Comparison of ENCODE assay signal across 8 cellular contexts in genomic region chr1:200669314-200670214, GRCh38. TPM values are rescaled to one million over a fixed set of nuclear protein-coding genes. Genes with fewer than 3 reads are reported as not detected.
DNase-seq lines count a peak whose midpoint lies in the region; ATAC-seq and TF ChIP-seq lines count a peak whose summit lies in the region.

Gene DDX59 (minus strand): TSS chr1:200669907. CDS start chr1:200666740, 3,167 bp downstream.

- H2AFZ ChIP-seq in mammary epithelial cell (ENCODE audit: low read depth, low read length) (peak within 1 kb of the TSS; percentile 65), smooth muscle cell (ENCODE audit: low read depth) (peak within 1 kb of the TSS; percentile 71)

- CTCF ChIA-PET in mammary epithelial cell (lab: Charles Lee; ENCODE audit: low non-redundant PET): interaction anchor here (0.6 to 0.9 kb wide), 2 partner anchors 11 to 47 kb away, joined by 3 to 5 read pairs; no protein-coding TSS in a partner anchor

- peaks cover 13% of the 10 kb centered on the region for H3F3A ChIP-seq in smooth muscle cell (ENCODE audit: low read depth)

- H3K27ac ChIP-seq in WERI-Rb-1 (peak within 1 kb of the TSS; percentile 99), mammary epithelial cell (ENCODE audit: insufficient read depth, low read depth, low read length) (peak within 1 kb of the TSS; percentile 97), smooth muscle cell (ENCODE audit: low read depth) (peak within 1 kb of the TSS; percentile 100)

- H3K4me3 ChIP-seq in WERI-Rb-1 (ENCODE audit: low read depth, low read length): peak within 1 kb of the TSS; percentile 98
- peak within 1 kb of the TSS; percentile 57 to 75 (median 61) for H3K4me3 ChIP-seq in mammary epithelial cell (replicated peaks in 1 of 3; ENCODE audit: insufficient read depth in 1 of 3, low read depth in 2 of 3, low read length in 3 of 3)
- peak within 1 kb of the TSS; percentile 84 for H3K4me3 ChIP-seq in smooth muscle cell

- in situ Hi-C loops in ACHN (cut with HindIII; ENCODE audit: low pct_ligation_motif_present, low pct_unique_long_range_greater_than_20kb, low sequenced_read_pairs): no loop called here
- in situ Hi-C loops in mammary epithelial cell (cut with MboI; ENCODE audit: low sequenced_read_pairs in 2 of 2): no loop called here

- peaks cover 30% of the 10 kb centered on the region for H3K79me2 ChIP-seq in mammary epithelial cell (ENCODE audit: insufficient read depth, low read length)
- peaks cover 26% of the 10 kb centered on the region for H3K79me2 ChIP-seq in smooth muscle cell (ENCODE audit: low read depth)

- H3K4me2 ChIP-seq in mammary epithelial cell (ENCODE audit: insufficient read depth, low read depth, low read length) (peak within 1 kb of the TSS; percentile 91), smooth muscle cell (peak within 1 kb of the TSS; percentile 99)

- H3K9ac ChIP-seq in mammary epithelial cell (ENCODE audit: insufficient read depth, low read length) (peak within 1 kb of the TSS; percentile 91), smooth muscle cell (ENCODE audit: low read depth) (peak within 1 kb of the TSS; percentile 100)

- peaks cover 41% of the 10 kb centered on the region for H3K4me1 ChIP-seq in mammary epithelial cell (ENCODE audit: insufficient read depth, low read length)
- H3K4me1 ChIP-seq in smooth muscle cell (ENCODE audit: low read depth): peaks cover 20% of the 10 kb centered on the region

- intact Hi-C loops in mammary epithelial cell (cut with micrococcal nuclease): loop anchor here (1.0 to 2.0 kb wide), 7 partner anchors 10 to 133 kb away; no protein-coding TSS in a partner anchor

- peaks cover 26% of the 10 kb centered on the region for H3K36me3 ChIP-seq in WERI-Rb-1
- peaks cover 2% of the 10 kb centered on the region for H3K36me3 ChIP-seq in mammary epithelial cell (ENCODE audit: insufficient read depth, low read length)
- H3K36me3 ChIP-seq in smooth muscle cell (ENCODE audit: low read depth): no peaks in the 10 kb centered on the region

- H4K20me1 ChIP-seq in mammary epithelial cell (ENCODE audit: insufficient read depth, low read length): no peaks in the 10 kb centered on the region
- no peaks in the 10 kb centered on the region for H4K20me1 ChIP-seq in smooth muscle cell (ENCODE audit: low read depth)

- WGBS in mammary epithelial cell (ENCODE audit: low coverage, missing lambda C conversion rate): 3% methylated on average over 24 of the region's 89 CpGs
- WGBS in smooth muscle cell (ENCODE audit: low lambda C conversion rate): 1% methylated on average over 68 of the region's 89 CpGs

- TF ChIP-seq CTCF in WERI-Rb-1 (IDR thresholded peaks at IDR 0.05; ENCODE audit: low read depth, low read length): no peak
- no peak for TF ChIP-seq CTCF in mammary epithelial cell (conservative IDR thresholded peaks at IDR 0.05 in 1 of 2, IDR thresholded peaks at IDR 0.05 in 1 of 2; ENCODE audit: extremely low read depth in 1 of 2, insufficient read depth in 1 of 2, low read depth in 1 of 2, low read length in 2 of 2)
- TF ChIP-seq CTCF in smooth muscle cell (IDR thresholded peaks at IDR 0.05; ENCODE audit: borderline replicate concordance, insufficient read depth, poor library complexity, severe bottlenecking): no peak

- ATAC-seq in GM18873 (IDR thresholded peaks at IDR 0.05; ENCODE audit: low FRiP score, unreplicated experiment) (peak; percentile 65), HG03139 (IDR thresholded peaks at IDR 0.05; ENCODE audit: unreplicated experiment) (peak; percentile 87)

- H3K9me3 ChIP-seq in WERI-Rb-1 (ENCODE audit: severe bottlenecking) (no peaks in the 10 kb centered on the region), mammary epithelial cell (replicated peaks; ENCODE audit: insufficient read depth, low read length) (no peaks in the 10 kb centered on the region), smooth muscle cell (replicated peaks; ENCODE audit: low read depth) (no peaks in the 10 kb centered on the region)

- BruUV-seq in mammary epithelial cell (replicated peaks; lab: Mats Ljungman, UMichigan): no TSS peak

- peak; percentile 99 for DNase-seq in ACHN
- DNase-seq in NCI-H2227 (lab: John Stamatoyannopoulos, UW; ENCODE audit: unreplicated experiment): peak; percentile 97
- DNase-seq in WERI-Rb-1: peak; percentile 100
- peak; percentile 99 for DNase-seq in mammary epithelial cell
- peak; percentile 95 for DNase-seq in iPS-NIHi11 (ENCODE audit: low spot score)
- DNase-seq in smooth muscle cell (lab: John Stamatoyannopoulos, UW; ENCODE audit: unreplicated experiment): peak; percentile 96

- H3K27me3 ChIP-seq in WERI-Rb-1 (ENCODE audit: insufficient read depth, low read depth, severe bottlenecking): no peaks in the 10 kb centered on the region
- no peaks in the 10 kb centered on the region for H3K27me3 ChIP-seq in mammary epithelial cell (ENCODE audit: insufficient read depth, low read length)
- no peaks in the 10 kb centered on the region for H3K27me3 ChIP-seq in smooth muscle cell (ENCODE audit: low read depth)

- dilution Hi-C loops in mammary epithelial cell (cut with HindIII; ENCODE audit: low sequenced_read_pairs): no loop called here

RNA-seq across cellular contexts. Expression of gene DDX59, which starts in this region (rescaled TPM):
- total RNA-seq in mammary epithelial cell (10 to 100 TPM in 1 of 2 donors, 1 to 10 TPM in 1; 8.7 to 20.0 TPM), smooth muscle cell (21.8 and 22.5 TPM in 2 replicates)
- polyA plus RNA-seq in mammary epithelial cell (9.2 TPM), smooth muscle cell (7.7 and 12.4 TPM in 2 replicates)
- 11.5 TPM for polyA minus RNA-seq in mammary epithelial cell

Comparison
In these comparisons a context has a peak if more than half of its experiments do, and no peak if none do; other contexts are left out.
1. Peak in every context shown above with its lines: DNase-seq, ATAC-seq, H3K4me3 ChIP-seq and H3K27ac ChIP-seq.